8 cellular contexts compared by ENCODE assay signal in genomic region chr13:100721885-100722512, GRCh38. TPM values are rescaled to one million over a fixed set of nuclear protein-coding genes. Genes with fewer than 3 reads are reported as not detected.
DNase-seq lines count a peak whose midpoint lies in the region; ATAC-seq, FAIRE-seq and TF ChIP-seq lines count a peak whose summit lies in the region.

No MANE protein-coding gene starts in this region.

- BruUV-seq in endothelial cell of umbilical vein (replicated peaks; lab: Mats Ljungman, UMichigan) = no TSS peak

- WGBS in upper lobe of left lung, 2 donors = 12 to 13% methylated on average over 6 of the region's 6 CpGs

- H3K4me1 ChIP-seq in endothelial cell of umbilical vein (ENCODE audit: control insufficient read depth, extremely low read depth, insufficient read depth, low read length) (no peaks in the 10 kb centered on the region), upper lobe of left lung (no peaks in the 10 kb centered on the region)

- no peak for TF ChIP-seq EP300 in upper lobe of left lung (IDR thresholded peaks at IDR 0.05)

- H3K27me3 ChIP-seq in endothelial cell of umbilical vein (ENCODE audit: control insufficient read depth in 2 of 2, insufficient read depth in 2 of 2, low read length in 2 of 2) (no peaks in the 10 kb centered on the region), upper lobe of left lung (no peaks in the 10 kb centered on the region)

- H3K79me2 ChIP-seq in endothelial cell of umbilical vein (ENCODE audit: control insufficient read depth, insufficient read depth, low read length) = no peaks in the 10 kb centered on the region

- H3K9me3 ChIP-seq in endothelial cell of umbilical vein (replicated peaks; ENCODE audit: control insufficient read depth, insufficient read depth, low read length) (no peaks in the 10 kb centered on the region), upper lobe of left lung (no peaks in the 10 kb centered on the region)

- dilution Hi-C loops in endothelial cell of umbilical vein (cut with MboI; ENCODE audit: extremely low pct_ligation_motif_present, low sequenced_read_pairs) = no loop called here

- intact Hi-C loops in endothelial cell of umbilical vein (cut with micrococcal nuclease) = loop anchor here (1.0 to 5.0 kb wide), 5 partner anchors 149 to 750 kb away; no protein-coding TSS in a partner anchor

- H3K36me3 Mint-ChIP-seq in nephron progenitor cell (ENCODE audit: low read depth) = peaks cover 2% of the 10 kb centered on the region

- ATAC-seq in HG02884 (IDR thresholded peaks at IDR 0.05; ENCODE audit: unreplicated experiment) (peak; percentile 84), upper lobe of left lung (ENCODE audit: low FRiP score in 2 of 2) (peak in 1 of 2 donors; percentile 74)

- peaks cover 11% of the 10 kb centered on the region for H3K9me3 Mint-ChIP-seq in nephron progenitor cell

- H4K20me1 ChIP-seq in endothelial cell of umbilical vein (replicated peaks; ENCODE audit: control insufficient read depth, extremely low read depth, insufficient read depth, low read length) = no peaks in the 10 kb centered on the region

- no peak overlapping the region for H3K27ac ChIP-seq in 22Rv1
- H3K27ac ChIP-seq in endothelial cell of umbilical vein (ENCODE audit: insufficient read depth, low read depth, low read length) = no peak overlapping the region
- no peak overlapping the region for H3K27ac ChIP-seq in upper lobe of left lung

- CTCF ChIA-PET in endothelial cell of umbilical vein (lab: Charles Lee) = interaction anchor here (0.6 to 5.5 kb wide), 27 partner anchors 8 to 1834 kb away, joined by 3 to 66 read pairs (median 4); no protein-coding TSS in a partner anchor

- POLR2A ChIA-PET in endothelial cell of umbilical vein (lab: Charles Lee) = no interaction called here

- peak; percentile 87 for TF ChIP-seq CTCF in 22Rv1 (IDR thresholded peaks at IDR 0.05)
- peak; percentile 80 for TF ChIP-seq CTCF in GM12864 (IDR thresholded peaks at IDR 0.05; ENCODE audit: low read depth, low read length, missing control alignments)
- peak; percentile 64 to 69 for TF ChIP-seq CTCF in endothelial cell of umbilical vein (IDR thresholded peaks at IDR 0.05; ENCODE audit: extremely low read depth in 1 of 2, insufficient read depth in 1 of 2, low read depth in 1 of 2, low read length in 2 of 2)
- peak; percentile 74 for TF ChIP-seq CTCF in nephron progenitor cell (IDR thresholded peaks at IDR 0.05)
- peak in 5 of 6 experiments; percentile 47 to 59 (median 52) for TF ChIP-seq CTCF in upper lobe of left lung (IDR thresholded peaks at IDR 0.05)

- H3K9ac ChIP-seq in endothelial cell of umbilical vein (replicated peaks; ENCODE audit: extremely low read depth, insufficient read depth, low read length) = no peak overlapping the region

- peak; percentile 62 for FAIRE-seq in endothelial cell of umbilical vein (lab: Jason Lieb, UNC)

- no peak overlapping the region for H3K27ac Mint-ChIP-seq in nephron progenitor cell

- H3K36me3 ChIP-seq in endothelial cell of umbilical vein (ENCODE audit: control insufficient read depth in 2 of 2, extremely low read depth in 1 of 2, insufficient read depth in 2 of 2, low read length in 2 of 2) (no peaks in the 10 kb centered on the region), upper lobe of left lung (no peaks in the 10 kb centered on the region)

- H3K4me3 ChIP-seq in GM12864 (ENCODE audit: low read depth, low read length) (no peak overlapping the region), endothelial cell of umbilical vein (replicated peaks in 1 of 3; ENCODE audit: insufficient read depth in 1 of 3, low read depth in 1 of 3, low read length in 3 of 3) (no peak overlapping the region), upper lobe of left lung (no peak overlapping the region)

- no peak for TF ChIP-seq POLR2A in endothelial cell of umbilical vein (IDR thresholded peaks at IDR 0.05; ENCODE audit: low read depth, low read length)
- TF ChIP-seq POLR2A in upper lobe of left lung (IDR thresholded peaks at IDR 0.05) = no peak

- no peaks in the 10 kb centered on the region for H3K9me1 ChIP-seq in endothelial cell of umbilical vein (replicated peaks; ENCODE audit: control insufficient read depth, extremely low read depth, insufficient read depth, low read length)

- H3K4me3 Mint-ChIP-seq in nephron progenitor cell = no peak overlapping the region

- no peak overlapping the region for H3K4me2 ChIP-seq in endothelial cell of umbilical vein (ENCODE audit: insufficient read depth, low read length)

- DNase-seq in GM12864 (ENCODE audit: low read depth) = peak; percentile 5
- DNase-seq in NCI-H2196 treated with DMSO at 0.1 percent for 48 hours (lab: John Stamatoyannopoulos, UW; ENCODE audit: unreplicated experiment) = peak; percentile 0
- DNase-seq in activated CD4-positive, alpha-beta T cell treated with anti-CD3 and anti-CD28 coated beads, Interleukin-2, amount 50 U/mL, for 48 hours = peak; percentile 59 to 72
- DNase-seq in endothelial cell of umbilical vein (ENCODE audit: low read depth, low spot score) = peak; percentile 55
- DNase-seq in nephron progenitor cell = peak; percentile 62
- DNase-seq in upper lobe of left lung = peak in 1 of 2 donors; percentile 30

- H3K27me3 Mint-ChIP-seq in nephron progenitor cell (ENCODE audit: low read depth, poor library complexity) = peaks cover 10% of the 10 kb centered on the region

- H3K4me1 Mint-ChIP-seq in nephron progenitor cell = peaks cover 4% of the 10 kb centered on the region

- no peak overlapping the region for H2AFZ ChIP-seq in endothelial cell of umbilical vein (ENCODE audit: low read depth, low read length)

TF ChIP-seq in endothelial cell of umbilical vein, 7 proteins besides CTCF, POLR2A, EP300 and RAD21:
- no peak for TF ChIP-seq POLR2AphosphoS5 (IDR thresholded peaks at IDR 0.05; ENCODE audit: insufficient read depth, low read depth, low read length)
- no peak for TF ChIP-seq JUN (IDR thresholded peaks at IDR 0.05; ENCODE audit: borderline replicate concordance, insufficient read depth, insufficient read length, low read depth)
- no peak for TF ChIP-seq GATA2 (IDR thresholded peaks at IDR 0.05; ENCODE audit: insufficient read depth, insufficient read length, low read depth, low read length)
- TF ChIP-seq MAX (IDR thresholded peaks at IDR 0.05; ENCODE audit: insufficient read depth, insufficient read length) = no peak
- TF ChIP-seq EZH2 (IDR thresholded peaks at IDR 0.05; ENCODE audit: borderline replicate concordance, low read depth, low read length, severe bottlenecking) = no peak
- TF ChIP-seq MYC (IDR thresholded peaks at IDR 0.05; ENCODE audit: low read depth, low read length) = no peak

RNA-seq across cellular contexts. Expression of gene TMTC4, which starts 47.4 kb away (rescaled TPM):
- 28.4 and 31.9 TPM in 2 replicates for total RNA-seq in endothelial cell of umbilical vein
- polyA plus RNA-seq in endothelial cell of umbilical vein = 19.2 and 24.6 TPM in 2 replicates
- 20.0 and 21.1 TPM in 2 replicates for polyA plus RNA-seq in endothelial cell of umbilical vein (2011; cell fraction: cytosol; rRNA removed)
- 64.5 and 69.0 TPM in 2 replicates for polyA plus RNA-seq in endothelial cell of umbilical vein (2011; cell fraction: nucleus; rRNA removed)
- 22.4 and 24.0 TPM in 2 replicates for polyA plus RNA-seq in endothelial cell of umbilical vein (2012)
- 52.1 and 58.5 TPM in 2 replicates for polyA minus RNA-seq in endothelial cell of umbilical vein
- 3.2 TPM for polyA minus RNA-seq in endothelial cell of umbilical vein (2011; cell fraction: cytosol; rRNA and poly(A)+ RNA removed)
- 51.2 and 64.9 TPM in 2 replicates for polyA minus RNA-seq in endothelial cell of umbilical vein (2011; cell fraction: nucleus; rRNA and poly(A)+ RNA removed)
- total RNA-seq in upper lobe of left lung = 10 to 100 TPM; 11.4 to 17.8 (median 14.5) TPM
